ENCODE assay signal across 8 cellular contexts in genomic region chr9:111992523-111992922, GRCh38.
A peak's percentile ranks its signal among the peaks of the same experiment; 100 is the strongest.
DNase-seq lines count a peak whose midpoint lies in the region; ATAC-seq, FAIRE-seq and TF ChIP-seq lines count a peak whose summit lies in the region.

No MANE protein-coding gene starts in this region.

- H3K27me3 Mint-ChIP-seq in activated T-helper 1 cell treated with anti-CD3 and anti-CD28 coated beads, Interleukin-12 subunit alpha, Interleukin-12 subunit beta, Interleukin-2, Interleukin-4 antibody, amounts not matched to agents 30 ng/mL and 10 ng/mL and 1 ng/mL, durations not matched to agents 14 hours and 24 hours and 36 hours (ENCODE audit: insufficient read depth) = peaks cover 14% of the 10 kb centered on the region
- no peaks in the 10 kb centered on the region for H3K27me3 Mint-ChIP-seq in stimulated activated naive B cell treated with anti-CD40 and anti-IgM and Interleukin-4, amounts not matched to agents 10 μg/mL and 1 μg/mL and 100 μg/mL, for 72 hours
- H3K27me3 Mint-ChIP-seq in osteocyte (ENCODE audit: unreplicated experiment) = no peaks in the 10 kb centered on the region

- H2AFZ ChIP-seq in ACC112 (ENCODE audit: low read length, unreplicated experiment) = peak overlapping the region; percentile 9

- 0 out of 2 replicates have a peak overlapping the region, but pooled peaks have one; percentile 1 for H3K27ac ChIP-seq in ACC112 (ENCODE audit: low read depth, low read length)

- peak; percentile 88 for ATAC-seq in HG03135 (IDR thresholded peaks at IDR 0.05; ENCODE audit: unreplicated experiment)
- peak; percentile 89 to 92 for ATAC-seq in stimulated activated naive B cell treated with anti-CD40 and anti-IgM and Interleukin-4, amounts not matched to agents 10 μg/mL and 1 μg/mL and 100 μg/mL, for 72 hours (replicated peaks)

- peak overlapping the region; percentile 37 for H3K27ac Mint-ChIP-seq in activated T-helper 1 cell treated with anti-CD3 and anti-CD28 coated beads, Interleukin-12 subunit alpha, Interleukin-12 subunit beta, Interleukin-2, Interleukin-4 antibody, amounts not matched to agents 30 ng/mL and 10 ng/mL and 1 ng/mL, durations not matched to agents 14 hours and 24 hours and 36 hours
- H3K27ac Mint-ChIP-seq in stimulated activated naive B cell treated with anti-CD40 and anti-IgM and Interleukin-4, amounts not matched to agents 10 μg/mL and 1 μg/mL and 100 μg/mL, for 72 hours = peak overlapping the region; percentile 95
- no peak overlapping the region for H3K27ac Mint-ChIP-seq in osteocyte (ENCODE audit: unreplicated experiment)

- no peaks in the 10 kb centered on the region for H3K36me3 Mint-ChIP-seq in activated T-helper 1 cell treated with anti-CD3 and anti-CD28 coated beads, Interleukin-12 subunit alpha, Interleukin-12 subunit beta, Interleukin-2, Interleukin-4 antibody, amounts not matched to agents 30 ng/mL and 10 ng/mL and 1 ng/mL, durations not matched to agents 14 hours and 24 hours and 36 hours (ENCODE audit: low read depth)
- peaks cover 2 to 10% of the 10 kb centered on the region in 2 donors for H3K36me3 Mint-ChIP-seq in stimulated activated naive B cell treated with anti-CD40 and anti-IgM and Interleukin-4, amounts not matched to agents 10 μg/mL and 1 μg/mL and 100 μg/mL, for 72 hours
- H3K36me3 Mint-ChIP-seq in osteocyte (ENCODE audit: unreplicated experiment) = no peaks in the 10 kb centered on the region

- intact Hi-C loops in activated T-helper 1 cell treated with anti-CD3 and anti-CD28 coated beads, Interleukin-12 subunit alpha, Interleukin-12 subunit beta, Interleukin-2, Interleukin-4 antibody, amounts not matched to agents 30 ng/mL and 10 ng/mL and 1 ng/mL, durations not matched to agents 14 hours and 24 hours and 36 hours (cut with micrococcal nuclease) = loop anchor here (1.0 to 10.0 kb wide), 11 partner anchors 27 to 760 kb away; partner anchors contain the start of genes PTBP3 and SNX30

- H3K4me1 ChIP-seq in ACC112 (ENCODE audit: control insufficient read depth, insufficient read depth, low read length, unreplicated experiment) = peaks cover 4% of the 10 kb centered on the region

- no peak for DNase-seq in GM19239 (ENCODE audit: insufficient read length, low spot score)
- DNase-seq in activated T-helper 1 cell treated with anti-CD3 and anti-CD28 coated beads, Interleukin-12 subunit alpha, Interleukin-12 subunit beta, Interleukin-2, Interleukin-4 antibody, amounts not matched to agents 30 ng/mL and 10 ng/mL and 1 ng/mL, durations not matched to agents 14 hours and 24 hours and 36 hours (ENCODE audit: low spot score) = no peak
- DNase-seq in stimulated activated naive B cell treated with anti-CD40 and anti-IgM and Interleukin-4, amounts not matched to agents 10 μg/mL and 1 μg/mL and 100 μg/mL, for 72 hours = no peak
- no peak for DNase-seq in osteocyte (ENCODE audit: extremely low spot score, unreplicated experiment)
- DNase-seq in stimulated activated CD8-positive, alpha-beta memory T cell treated with anti-CD3 and anti-CD28 coated beads, Interleukin-4, amount 100 ng/mL, for 48 hours = no peak
- no peak for DNase-seq in NCI-H69 (lab: John Stamatoyannopoulos, UW)

- no peaks in the 10 kb centered on the region for H3K27me3 ChIP-seq in ACC112 (ENCODE audit: insufficient read depth, low read length)

- H3K36me3 ChIP-seq in ACC112 (ENCODE audit: insufficient read depth, low read length) = peaks cover 7% of the 10 kb centered on the region; the same call in 1 of the 2 replicates

- peaks cover 4% of the 10 kb centered on the region for H3K9me3 Mint-ChIP-seq in activated T-helper 1 cell treated with anti-CD3 and anti-CD28 coated beads, Interleukin-12 subunit alpha, Interleukin-12 subunit beta, Interleukin-2, Interleukin-4 antibody, amounts not matched to agents 30 ng/mL and 10 ng/mL and 1 ng/mL, durations not matched to agents 14 hours and 24 hours and 36 hours
- peaks cover 2 to 4% of the 10 kb centered on the region in 2 donors for H3K9me3 Mint-ChIP-seq in stimulated activated naive B cell treated with anti-CD40 and anti-IgM and Interleukin-4, amounts not matched to agents 10 μg/mL and 1 μg/mL and 100 μg/mL, for 72 hours
- H3K9me3 Mint-ChIP-seq in osteocyte (ENCODE audit: unreplicated experiment) = peaks cover 8% of the 10 kb centered on the region

- H3K79me2 ChIP-seq in ACC112 (ENCODE audit: control insufficient read depth, insufficient read depth, low read length, unreplicated experiment) = no peaks in the 10 kb centered on the region

- TF ChIP-seq CTCF in osteocyte (IDR thresholded peaks at IDR 0.05) = no peak

- H3K4me1 Mint-ChIP-seq in activated T-helper 1 cell treated with anti-CD3 and anti-CD28 coated beads, Interleukin-12 subunit alpha, Interleukin-12 subunit beta, Interleukin-2, Interleukin-4 antibody, amounts not matched to agents 30 ng/mL and 10 ng/mL and 1 ng/mL, durations not matched to agents 14 hours and 24 hours and 36 hours (ENCODE audit: low read depth) = peaks cover 26% of the 10 kb centered on the region
- peaks cover 22 to 60% of the 10 kb centered on the region in 2 donors for H3K4me1 Mint-ChIP-seq in stimulated activated naive B cell treated with anti-CD40 and anti-IgM and Interleukin-4, amounts not matched to agents 10 μg/mL and 1 μg/mL and 100 μg/mL, for 72 hours
- H3K4me1 Mint-ChIP-seq in osteocyte (ENCODE audit: unreplicated experiment) = peaks cover 5% of the 10 kb centered on the region

- no peak overlapping the region for H3K4me3 Mint-ChIP-seq in activated T-helper 1 cell treated with anti-CD3 and anti-CD28 coated beads, Interleukin-12 subunit alpha, Interleukin-12 subunit beta, Interleukin-2, Interleukin-4 antibody, amounts not matched to agents 30 ng/mL and 10 ng/mL and 1 ng/mL, durations not matched to agents 14 hours and 24 hours and 36 hours
- peak overlapping the region in 1 of 2 donors; percentile 59 for H3K4me3 Mint-ChIP-seq in stimulated activated naive B cell treated with anti-CD40 and anti-IgM and Interleukin-4, amounts not matched to agents 10 μg/mL and 1 μg/mL and 100 μg/mL, for 72 hours
- H3K4me3 Mint-ChIP-seq in osteocyte (ENCODE audit: unreplicated experiment) = no peak overlapping the region

- H3K4me3 ChIP-seq in ACC112 (ENCODE audit: low read depth, low read length) = no peak overlapping the region

- peak; percentile 99 for FAIRE-seq in GM19239 (lab: Jason Lieb, UNC)
